ENCODE assay signal across 8 cellular contexts in genomic region chr2:65722028-65722427, GRCh38.
A peak's percentile ranks its signal among the peaks of the same experiment; 100 is the strongest.
DNase-seq lines count a peak whose midpoint lies in the region; ATAC-seq and TF ChIP-seq lines count a peak whose summit lies in the region.

No MANE protein-coding gene starts in this region.

- peak; percentile 36 for DNase-seq in COLO668 (lab: John Stamatoyannopoulos, UW; ENCODE audit: unreplicated experiment)
- peak; percentile 9 for DNase-seq in NCI-H128 (lab: John Stamatoyannopoulos, UW; ENCODE audit: unreplicated experiment)
- peak; percentile 69 for DNase-seq in epithelial cell of esophagus (ENCODE audit: low read depth)
- DNase-seq in myocyte (ENCODE audit: low read depth): peak; percentile 6
- no peak for DNase-seq in activated CD8-positive, alpha-beta T cell treated with anti-CD3 and anti-CD28 coated beads for 36 hours
- DNase-seq in NCI-H1436 treated with DMSO at 0.1 percent for 48 hours (lab: John Stamatoyannopoulos, UW): no peak
- no peak for DNase-seq in NK-92 (lab: John Stamatoyannopoulos, UW; ENCODE audit: unreplicated experiment)

- TF ChIP-seq CTCF in epithelial cell of esophagus (IDR thresholded peaks at IDR 0.05; ENCODE audit: insufficient read depth, low read depth, low read length, missing control alignments): peak; percentile 76
- TF ChIP-seq CTCF in activated CD8-positive, alpha-beta T cell treated with anti-CD3 and anti-CD28 coated beads for 36 hours (IDR thresholded peaks at IDR 0.05): no peak

- intact Hi-C loops in activated CD8-positive, alpha-beta T cell treated with anti-CD3 and anti-CD28 coated beads for 36 hours (cut with micrococcal nuclease): no loop called here

- H3K4me1 Mint-ChIP-seq in activated CD8-positive, alpha-beta T cell treated with anti-CD3 and anti-CD28 coated beads for 36 hours (ENCODE audit: low read depth): no peaks in the 10 kb centered on the region

- H3K4me3 ChIP-seq in epithelial cell of esophagus (ENCODE audit: low read length): no peak overlapping the region

- CTCF ChIA-PET in activated CD8-positive, alpha-beta T cell treated with anti-CD3 and anti-CD28 coated beads for 36 hours (lab: Charles Lee): no interaction called here

- H3K27me3 Mint-ChIP-seq in activated CD8-positive, alpha-beta T cell treated with anti-CD3 and anti-CD28 coated beads for 36 hours: peaks cover 8% of the 10 kb centered on the region

- POLR2A ChIA-PET in activated CD8-positive, alpha-beta T cell treated with anti-CD3 and anti-CD28 coated beads for 36 hours (lab: Charles Lee): no interaction called here

- no peaks in the 10 kb centered on the region for H3K36me3 Mint-ChIP-seq in activated CD8-positive, alpha-beta T cell treated with anti-CD3 and anti-CD28 coated beads for 36 hours (ENCODE audit: low read depth)

- H3K4me3 Mint-ChIP-seq in activated CD8-positive, alpha-beta T cell treated with anti-CD3 and anti-CD28 coated beads for 36 hours: no peak overlapping the region

- H3K9me3 Mint-ChIP-seq in activated CD8-positive, alpha-beta T cell treated with anti-CD3 and anti-CD28 coated beads for 36 hours: peaks cover 4% of the 10 kb centered on the region

- no peak for ATAC-seq in HG03196 (IDR thresholded peaks at IDR 0.05; ENCODE audit: unreplicated experiment)
- no peak for ATAC-seq in activated CD8-positive, alpha-beta T cell treated with anti-CD3 and anti-CD28 coated beads for 36 hours

- no peak overlapping the region for H3K27ac Mint-ChIP-seq in activated CD8-positive, alpha-beta T cell treated with anti-CD3 and anti-CD28 coated beads for 36 hours

Comparison
In these comparisons a context has a peak if more than half of its experiments do, and no peak if none do; other contexts are left out.
1. DNase-seq: peak in COLO668 (single experiment), NCI-H128 (single experiment), epithelial cell of esophagus (single experiment) and myocyte (single experiment); none in activated CD8-positive, alpha-beta T cell treated with anti-CD3 and anti-CD28 coated beads for 36 hours (single experiment), NCI-H1436 treated with DMSO at 0.1 percent for 48 hours (single experiment) and NK-92 (single experiment).